In genomic region chr10:124205432-124205831, GRCh38 we compare ENCODE assay signal across 9 cellular contexts.
"Had no signal": no experiment of that assay in that cellular context is flagged by ENCODE, and none has a peak within 500 bp of the region (broad histone marks: within the 10 kb centered on the region; RNA-seq: fewer than 3 reads in every experiment).

No MANE protein-coding gene starts in this region.

- H3K9ac ChIP-seq: GM23248 had no signal

- H3K36me3 ChIP-seq: HAP-1 had no signal

- H3K4me3 ChIP-seq: GM23248, HAP-1 had no signal

- H3K27ac ChIP-seq: GM23248, HL-60 had no signal

- H3K4me3 Mint-ChIP-seq: HFFc6, IgD-negative memory B cell had no signal

- H3K4me1 ChIP-seq: HAP-1 had no signal

- H2AFZ ChIP-seq: GM23248 had no signal

- ATAC-seq: HCT116, HepG2 had no signal

- H3K27ac Mint-ChIP-seq: HFFc6, IgD-negative memory B cell had no signal

- DNase-seq: GM23248, GOT3, H7, HFFc6 had no signal

- H3K9me3 ChIP-seq: HAP-1 had no signal
